Comparison of ENCODE assay signal across 9 cellular contexts in genomic region chr3:157130881-157131251, GRCh38. TPM values are rescaled to one million over a fixed set of nuclear protein-coding genes. Genes with fewer than 3 reads are reported as not detected.
DNase-seq lines count a peak whose midpoint lies in the region; ATAC-seq and TF ChIP-seq lines count a peak whose summit lies in the region.
"Had no signal": no experiment of that assay in that cellular context is flagged by ENCODE, and none has a peak within 500 bp of the region (broad histone marks: within the 10 kb centered on the region; RNA-seq: fewer than 3 reads in every experiment).

No MANE protein-coding gene starts in this region.

- no peaks in the 10 kb centered on the region for H3K27me3 ChIP-seq in heart right ventricle
- H3K27me3 ChIP-seq in upper lobe of right lung = no peaks in the 10 kb centered on the region
- H3K27me3 ChIP-seq: brain microvascular endothelial cell had no signal

- 34 to 37% methylated on average over 10 of the region's 10 CpGs for WGBS in heart right ventricle, 2 donors

- no peaks in the 10 kb centered on the region for H3K36me3 ChIP-seq in heart right ventricle
- H3K36me3 ChIP-seq in upper lobe of right lung = no peaks in the 10 kb centered on the region
- H3K36me3 ChIP-seq: brain microvascular endothelial cell had no signal

- TF ChIP-seq CTCF in heart right ventricle (IDR thresholded peaks at IDR 0.05) (peak in 2 of 9 donors; percentile 14 to 30), mesothelial cell of epicardium (IDR thresholded peaks at IDR 0.05; ENCODE audit: unreplicated experiment) (peak; percentile 32), upper lobe of right lung (IDR thresholded peaks at IDR 0.05) (no peak)

- no peak for DNase-seq in heart right ventricle
- no peak for DNase-seq in cardiac septum (ENCODE audit: low spot score)
- no peak for DNase-seq in mesothelial cell of epicardium (ENCODE audit: low spot score in 2 of 2, unreplicated experiment in 2 of 2)
- no peak for DNase-seq in upper lobe of right lung
- DNase-seq in NCI-H1048 (lab: John Stamatoyannopoulos, UW) = no peak
- no peak for DNase-seq in NOMO-1 treated with DMSO at 0.1 percent for 48 hours (lab: John Stamatoyannopoulos, UW; ENCODE audit: unreplicated experiment)

- H3K27me3 Mint-ChIP-seq in mesothelial cell of epicardium (ENCODE audit: low read depth) = no peaks in the 10 kb centered on the region

- intact Hi-C loops in heart right ventricle (cut with DNase I) = loop anchor here (1.0 to 10.0 kb wide), 18 partner anchors 40 to 979 kb away; partner anchors contain the start of genes LEKR1 (in 2 of the 10), SSR3 (in 1 of the 10) and TIPARP (in 1 of the 10)
- intact Hi-C loops in cardiac septum (cut with DNase I) = loop anchor here (5.0 to 10.0 kb wide), 2 partner anchors 304 to 596 kb away; partner anchors contain the start of gene LEKR1
- intact Hi-C loops in upper lobe of right lung (cut with DNase I) = loop anchor here (10.0 kb wide), 2 partner anchors 46 to 456 kb away; partner anchors contain the start of gene TIPARP

- ATAC-seq in heart right ventricle (no peak), upper lobe of right lung (no peak), GM19395 (IDR thresholded peaks at IDR 0.05; ENCODE audit: unreplicated experiment) (no peak)

- H3K27ac ChIP-seq in heart right ventricle = peak overlapping the region; percentile 65 to 90 (median 83)
- peak overlapping the region; percentile 90 for H3K27ac ChIP-seq in angular gyrus (ENCODE audit: low read depth, low read length)
- peak overlapping the region; percentile 60 for H3K27ac ChIP-seq in upper lobe of right lung

- H3K4me1 ChIP-seq in heart right ventricle (peaks cover 0 to 84% (median 59%) of the 10 kb centered on the region in 9 donors), upper lobe of right lung (peaks cover 51% of the 10 kb centered on the region)

- no peaks in the 10 kb centered on the region for H3K9me3 Mint-ChIP-seq in mesothelial cell of epicardium

- H3K9me3 ChIP-seq in heart right ventricle (no peaks in the 10 kb centered on the region), upper lobe of right lung (no peaks in the 10 kb centered on the region)

- peak overlapping the region in 6 of 10 donors; percentile 0 to 49 (median 30) for H3K4me3 ChIP-seq in heart right ventricle
- no peak overlapping the region for H3K4me3 ChIP-seq in upper lobe of right lung

- H3K4me1 Mint-ChIP-seq in mesothelial cell of epicardium = peaks cover 37% of the 10 kb centered on the region

- H3K36me3 Mint-ChIP-seq in mesothelial cell of epicardium = no peaks in the 10 kb centered on the region

- H3K27ac Mint-ChIP-seq in mesothelial cell of epicardium = no peak overlapping the region

- H3K4me3 Mint-ChIP-seq in mesothelial cell of epicardium = no peak overlapping the region

RNA-seq across cellular contexts. Expression of gene CCNL1, which starts 29.1 kb away (rescaled TPM):
- 10 to 100 TPM; 19.1 to 52.5 (median 24.7) TPM for total RNA-seq in heart right ventricle
- 10 to 100 TPM; 23.7 to 77.3 TPM for polyA plus RNA-seq in heart right ventricle
- total RNA-seq in cardiac septum = 41.7 TPM
- 248 to 276 TPM (median 261 TPM) in 3 replicates for total RNA-seq in mesothelial cell of epicardium
- 140 TPM for total RNA-seq in upper lobe of right lung
